Comparison of ENCODE assay signal across 1 cellular context in genomic region chr1:150164769-150165168, GRCh38.
TF ChIP-seq lines count a peak whose summit lies in the region.

No MANE protein-coding gene starts in this region.

TF ChIP-seq in K562, 482 proteins besides CTCF, POLR2A, EP300 and RAD21 (continued from another document):
- TF ChIP-seq ZHX1 (conservative IDR thresholded peaks at IDR 0.05; ENCODE audit: low read length) = no peak
- TF ChIP-seq TFE3 (CRISPR knock-in tag; IDR thresholded peaks at IDR 0.05) = no peak
- TF ChIP-seq TAF15 (IDR thresholded peaks at IDR 0.05; ENCODE audit: low read depth, low read length) = no peak
- no peak for TF ChIP-seq CHAMP1 (IDR thresholded peaks at IDR 0.05)
- no peak for TF ChIP-seq ZNF41 (CRISPR knock-in tag; conservative IDR thresholded peaks at IDR 0.05)
- no peak for TF ChIP-seq MXI1 (IDR thresholded peaks at IDR 0.05; ENCODE audit: low read depth, low read length)
- TF ChIP-seq HBP1 (CRISPR knock-in tag; IDR thresholded peaks at IDR 0.05) = no peak
- no peak for TF ChIP-seq DEAF1 (CRISPR knock-in tag; IDR thresholded peaks at IDR 0.05)
- TF ChIP-seq OTX1 (CRISPR knock-in tag; IDR thresholded peaks at IDR 0.05) = no peak
- TF ChIP-seq HMG20A (CRISPR knock-in tag; conservative IDR thresholded peaks at IDR 0.05) = no peak
- TF ChIP-seq YBX1 (IDR thresholded peaks at IDR 0.05) = no peak
- TF ChIP-seq ZNF57 (CRISPR knock-in tag; IDR thresholded peaks at IDR 0.05) = no peak
- no peak for TF ChIP-seq ZNF354B (CRISPR knock-in tag; IDR thresholded peaks at IDR 0.05)
- TF ChIP-seq HLTF (IDR thresholded peaks at IDR 0.05) = no peak
- no peak for TF ChIP-seq HNRNPH1 (optimal IDR thresholded peaks at IDR 0.05; ENCODE audit: low read depth, low read length)
- no peak for TF ChIP-seq RFX1 (IDR thresholded peaks at IDR 0.05)
- TF ChIP-seq PHF8 (IDR thresholded peaks at IDR 0.05; ENCODE audit: borderline replicate concordance, low read length) = no peak
